In the genomic region with DNA sequence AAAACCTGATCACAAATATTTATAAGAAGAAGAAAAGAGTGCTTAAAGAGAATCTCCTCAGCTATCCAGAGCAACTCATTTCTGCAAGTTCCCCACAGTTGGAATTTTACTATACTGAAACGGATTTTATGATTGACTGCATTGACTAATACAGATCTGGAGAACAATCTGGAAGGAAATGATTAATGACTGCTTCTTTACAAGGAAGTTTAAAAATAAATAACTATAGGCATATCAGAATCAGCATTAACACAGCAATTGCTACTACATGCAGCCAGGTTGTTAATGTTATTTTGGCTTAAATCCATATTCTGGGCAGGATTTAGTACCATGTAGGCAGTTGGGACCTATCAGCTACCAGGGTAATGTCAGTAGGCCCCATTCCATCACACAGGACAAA, we compare ENCODE assay signal across 1 cellular context.
A peak's percentile ranks its signal among the peaks of the same experiment; 100 is the strongest.
TF ChIP-seq lines count a peak whose summit lies in the region.

No MANE protein-coding gene starts in this region.

TF ChIP-seq in K562, 482 proteins besides CTCF, POLR2A, EP300 and RAD21:
- TF ChIP-seq, protein P1, sequence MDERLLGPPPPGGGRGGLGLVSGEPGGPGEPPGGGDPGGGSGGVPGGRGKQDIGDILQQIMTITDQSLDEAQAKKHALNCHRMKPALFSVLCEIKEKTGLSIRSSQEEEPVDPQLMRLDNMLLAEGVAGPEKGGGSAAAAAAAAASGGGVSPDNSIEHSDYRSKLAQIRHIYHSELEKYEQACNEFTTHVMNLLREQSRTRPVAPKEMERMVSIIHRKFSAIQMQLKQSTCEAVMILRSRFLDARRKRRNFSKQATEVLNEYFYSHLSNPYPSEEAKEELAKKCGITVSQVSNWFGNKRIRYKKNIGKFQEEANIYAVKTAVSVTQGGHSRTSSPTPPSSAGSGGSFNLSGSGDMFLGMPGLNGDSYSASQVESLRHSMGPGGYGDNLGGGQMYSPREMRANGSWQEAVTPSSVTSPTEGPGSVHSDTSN (CRISPR knock-in tag; IDR thresholded peaks at IDR 0.05; ENCODE audit: low read depth): no peak
- TF ChIP-seq, protein P1 (tag; conservative IDR thresholded peaks at IDR 0.05; ENCODE audit: low read depth): peak; percentile 55
- peak; percentile 64 for TF ChIP-seq MEIS2 (IDR thresholded peaks at IDR 0.05; ENCODE audit: partially characterized antibody)
- TF ChIP-seq DNMT1 (IDR thresholded peaks at IDR 0.05): no peak
- TF ChIP-seq, protein P2, sequence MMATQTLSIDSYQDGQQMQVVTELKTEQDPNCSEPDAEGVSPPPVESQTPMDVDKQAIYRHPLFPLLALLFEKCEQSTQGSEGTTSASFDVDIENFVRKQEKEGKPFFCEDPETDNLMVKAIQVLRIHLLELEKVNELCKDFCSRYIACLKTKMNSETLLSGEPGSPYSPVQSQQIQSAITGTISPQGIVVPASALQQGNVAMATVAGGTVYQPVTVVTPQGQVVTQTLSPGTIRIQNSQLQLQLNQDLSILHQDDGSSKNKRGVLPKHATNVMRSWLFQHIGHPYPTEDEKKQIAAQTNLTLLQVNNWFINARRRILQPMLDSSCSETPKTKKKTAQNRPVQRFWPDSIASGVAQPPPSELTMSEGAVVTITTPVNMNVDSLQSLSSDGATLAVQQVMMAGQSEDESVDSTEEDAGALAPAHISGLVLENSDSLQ (IDR thresholded peaks at IDR 0.05): peak; percentile 63
- 0 out of 2 replicates have a peak, but pooled peaks have one; percentile 31 for TF ChIP-seq GTF2E2 (tag; IDR thresholded peaks at IDR 0.05)
